ENCODE assay signal across 8 cellular contexts in genomic region chr10:92238586-92239098, GRCh38. TPM values are rescaled to one million over a fixed set of nuclear protein-coding genes. Genes with fewer than 3 reads are reported as not detected.
DNase-seq lines count a peak whose midpoint lies in the region; ATAC-seq and TF ChIP-seq lines count a peak whose summit lies in the region.

No MANE protein-coding gene starts in this region.

- no peak for TF ChIP-seq POLR2A in gastrocnemius medialis (IDR thresholded peaks at IDR 0.05)

- H3K9me3 ChIP-seq in iPS-15b (ENCODE audit: control insufficient read depth, insufficient read depth, low read length) (no peaks in the 10 kb centered on the region), gastrocnemius medialis (no peaks in the 10 kb centered on the region)

- in situ Hi-C loops in gastrocnemius medialis (cut with MboI; ENCODE audit: low sequenced_read_pairs in 4 of 4): loop anchor here in 1 of 4 donors (10.0 kb wide), 1 partner anchor 144 kb away; no protein-coding TSS in a partner anchor

- peaks cover 35% of the 10 kb centered on the region for H3K4me1 Mint-ChIP-seq in HFFc6 (ENCODE audit: low read depth)

- peak; percentile 14 to 59 for ATAC-seq in gastrocnemius medialis

- no peaks in the 10 kb centered on the region for H3K9me3 Mint-ChIP-seq in HFFc6

- no peaks in the 10 kb centered on the region for H3K79me2 ChIP-seq in ACC112 (ENCODE audit: control insufficient read depth, insufficient read depth, low read length, unreplicated experiment)

- H3K9ac ChIP-seq in iPS-15b (ENCODE audit: low read depth, low read length): no peak overlapping the region

- H3K36me3 ChIP-seq in ACC112 (ENCODE audit: insufficient read depth, low read length): no peaks in the 10 kb centered on the region
- no peaks in the 10 kb centered on the region for H3K36me3 ChIP-seq in iPS-15b (ENCODE audit: control insufficient read depth, insufficient read depth, low read length)
- H3K36me3 ChIP-seq in gastrocnemius medialis: no peaks in the 10 kb centered on the region

- H3K36me3 Mint-ChIP-seq in HFFc6 (ENCODE audit: low read depth): 0 out of 2 replicates have a peak, but pooled peaks cover 4% of the 10 kb centered on the region

- no peak for TF ChIP-seq CTCF in HFFc6 (IDR thresholded peaks at IDR 0.05)
- no peak for TF ChIP-seq CTCF in gastrocnemius medialis (IDR thresholded peaks at IDR 0.05 in 4 of 5, conservative IDR thresholded peaks at IDR 0.05 in 1 of 5)

- H3K27ac Mint-ChIP-seq in HFFc6: peak overlapping the region; percentile 53

- H3K4me1 ChIP-seq in ACC112 (ENCODE audit: control insufficient read depth, insufficient read depth, low read length, unreplicated experiment) (peaks cover 15% of the 10 kb centered on the region), iPS-15b (ENCODE audit: control insufficient read depth, insufficient read depth, low read length) (peaks cover 18% of the 10 kb centered on the region), gastrocnemius medialis (peaks cover 53 to 57% of the 10 kb centered on the region in 2 donors)

- H3K27me3 ChIP-seq in ACC112 (ENCODE audit: insufficient read depth, low read length) (no peaks in the 10 kb centered on the region), iPS-15b (ENCODE audit: control insufficient read depth, insufficient read depth, low read length) (peaks cover 32% of the 10 kb centered on the region), gastrocnemius medialis (no peaks in the 10 kb centered on the region)

- intact Hi-C loops in gastrocnemius medialis (cut with DNase I; ENCODE audit: low total_unique reads): loop anchor here (1.0 to 2.0 kb wide), 2 partner anchors 53 to 152 kb away; partner anchors contain the start of genes CPEB3 and MARCHF5

- peak overlapping the region; percentile 93 for H3K4me3 Mint-ChIP-seq in HFFc6

- no peak overlapping the region for H2AFZ ChIP-seq in ACC112 (ENCODE audit: low read length, unreplicated experiment)

- H3K4me3 ChIP-seq in ACC112 (ENCODE audit: low read depth, low read length) (peak overlapping the region; percentile 84), iPS-15b (ENCODE audit: low read depth, low read length) (peak overlapping the region; percentile 79), gastrocnemius medialis (peak overlapping the region; percentile 76 to 80 (median 78))

- H3K27me3 Mint-ChIP-seq in HFFc6 (ENCODE audit: insufficient read depth): no peaks in the 10 kb centered on the region

- peak; percentile 76 for DNase-seq in HFFc6
- DNase-seq in gastrocnemius medialis: peak; percentile 54 to 82
- no peak for DNase-seq in NCI-H1694 (lab: John Stamatoyannopoulos, UW)
- no peak for DNase-seq in NCI-H1092 treated with DMSO at 0.1 percent for 48 hours (lab: John Stamatoyannopoulos, UW)
- no peak for DNase-seq in GF-D8 (lab: John Stamatoyannopoulos, UW)

- H3K27ac ChIP-seq in ACC112 (ENCODE audit: low read depth, low read length) (no peak overlapping the region), angular gyrus (ENCODE audit: low read depth, low read length) (peak overlapping the region; percentile 93), gastrocnemius medialis (peak overlapping the region; percentile 89 to 95 (median 94))

RNA-seq across cellular contexts. Expression of gene CPEB3, which starts 52.2 kb away (rescaled TPM):
- 1 to 10 TPM in 4 of 6 experiments, under 1 TPM in 2; 0.85 to 1.1 (median 1.0) TPM for total RNA-seq in HFFc6 (2021; fragmentation: NEBNext Ultra II Directional; extraction: Animal tissue kit (Norgen Biotek cat#: 25700))
- 10 to 100 TPM; 14.5 to 22.5 (median 18.0) TPM for total RNA-seq in gastrocnemius medialis

RNA-seq across cellular contexts. Expression of gene MARCHF5, which starts 52.3 kb away (rescaled TPM):
- 10 to 100 TPM; 36.2 to 48.2 (median 41.2) TPM for total RNA-seq in HFFc6 (2021; fragmentation: NEBNext Ultra II Directional; extraction: Animal tissue kit (Norgen Biotek cat#: 25700))
- total RNA-seq in gastrocnemius medialis: 10 to 100 TPM; 13.0 to 24.4 (median 15.4) TPM

Comparison
In these comparisons a context has a peak if more than half of its experiments do, and no peak if none do; other contexts are left out.
1. DNase-seq: peak in HFFc6 (single experiment) and gastrocnemius medialis (2 of 2); none in NCI-H1694 (single experiment), NCI-H1092 treated with DMSO at 0.1 percent for 48 hours (single experiment) and GF-D8 (single experiment).
2. RNA of gene CPEB3, which starts 52.2 kb away (total RNA-seq): 14.5 to 22.5 TPM in gastrocnemius medialis; 0.85 to 1.1 TPM in HFFc6; every median in the first group is over 4 times any median in the second.
3. Peak in every context shown above with its lines, with median percentiles within 50 percentile points of each other: H3K4me3 ChIP-seq.